In genomic region chr11:133403900-133404299, GRCh38 we compare ENCODE assay signal across 13 cellular contexts.
DNase-seq lines count a peak whose midpoint lies in the region; ATAC-seq and TF ChIP-seq lines count a peak whose summit lies in the region.
"Had no signal": no experiment of that assay in that cellular context is flagged by ENCODE, and none has a peak within 500 bp of the region (broad histone marks: within the 10 kb centered on the region; RNA-seq: fewer than 3 reads in every experiment).

No MANE protein-coding gene starts in this region.

- no peaks in the 10 kb centered on the region for H3F3A ChIP-seq in GM23338 (replicated peaks; ENCODE audit: low read depth)
- no peaks in the 10 kb centered on the region for H3F3A ChIP-seq in OCI-LY1 (ENCODE audit: insufficient read depth, low read length)

- 0 out of 2 replicates have a peak, but pooled peaks cover 6% of the 10 kb centered on the region for H3K4me1 ChIP-seq in GM23338 (ENCODE audit: insufficient read depth)
- no peaks in the 10 kb centered on the region for H3K4me1 ChIP-seq in OCI-LY1 (ENCODE audit: insufficient read depth, low read length, severe bottlenecking)
- no peaks in the 10 kb centered on the region for H3K4me1 ChIP-seq in iPS DF 6.9 (ENCODE audit: control insufficient read depth, insufficient read depth, low read length)
- H3K4me1 ChIP-seq in neuronal stem cell (ENCODE audit: control insufficient read depth in 2 of 2, insufficient read depth in 1 of 2, low read depth in 1 of 2, low read length in 2 of 2): peaks cover 0 to 3% of the 10 kb centered on the region in 2 donors
- H3K4me1 ChIP-seq: A549 had no signal

- no peak overlapping the region for H4K91ac ChIP-seq in neuronal stem cell (ENCODE audit: low read depth, low read length, poor library complexity)

- H2AFZ ChIP-seq in GM23338 (no peak overlapping the region), OCI-LY1 (ENCODE audit: low read length) (no peak overlapping the region), neuronal stem cell (ENCODE audit: low read length) (no peak overlapping the region)

- H3K14ac ChIP-seq in neuronal stem cell (ENCODE audit: low read length): no peak overlapping the region

- H3K9ac ChIP-seq in OCI-LY1 (ENCODE audit: low read length): no peak overlapping the region
- no peak overlapping the region for H3K9ac ChIP-seq in neuronal stem cell (ENCODE audit: low read depth, low read length, poor library complexity)

- no peak overlapping the region for H4K8ac ChIP-seq in neuronal stem cell (ENCODE audit: low read depth, low read length)

- no peak overlapping the region for H3K4me3 Mint-ChIP-seq in GM23338
- H3K4me3 Mint-ChIP-seq: activated naive CD8-positive, alpha-beta T cell treated with anti-CD3 and anti-CD28 coated beads, Interleukin-2, amount 50 U/mL, for 24 hours; effector memory CD8-positive, alpha-beta T cell had no signal

- H3K27ac ChIP-seq in GM23338 (ENCODE audit: low read depth) (no peak overlapping the region), OCI-LY1 (ENCODE audit: low read depth, low read length, poor library complexity, severe bottlenecking) (no peak overlapping the region), iPS DF 6.9 (ENCODE audit: low read length) (no peak overlapping the region), neuronal stem cell (replicated peaks; ENCODE audit: low read length) (no peak overlapping the region)
- H3K27ac ChIP-seq: A549 had no signal

- no peaks in the 10 kb centered on the region; the same call in 2 of the 3 replicates for H3K9me3 Mint-ChIP-seq in GM23338
- H3K9me3 Mint-ChIP-seq: activated naive CD8-positive, alpha-beta T cell treated with anti-CD3 and anti-CD28 coated beads, Interleukin-2, amount 50 U/mL, for 24 hours had no signal

- no peak overlapping the region for H3K4ac ChIP-seq in neuronal stem cell (ENCODE audit: low read length)

- H4K20me1 ChIP-seq in GM23338 (replicated peaks; ENCODE audit: insufficient read depth) (no peaks in the 10 kb centered on the region), OCI-LY1 (ENCODE audit: insufficient read depth, low read length) (no peaks in the 10 kb centered on the region)

- no peaks in the 10 kb centered on the region for H3K9me2 ChIP-seq in GM23338 (ENCODE audit: insufficient read depth)
- H3K9me2 ChIP-seq in OCI-LY1 (ENCODE audit: low read depth, low read length): no peaks in the 10 kb centered on the region

- no peak overlapping the region for H2AK5ac ChIP-seq in neuronal stem cell (ENCODE audit: low read depth, low read length)

- no peak overlapping the region for H3K4me2 ChIP-seq in GM23338
- H3K4me2 ChIP-seq in OCI-LY1 (ENCODE audit: low read length): no peak overlapping the region
- no peak overlapping the region for H3K4me2 ChIP-seq in neuronal stem cell (ENCODE audit: insufficient read depth, low read length, poor library complexity, severe bottlenecking)
- H3K4me2 ChIP-seq: A549 had no signal

- H3K4me1 Mint-ChIP-seq in GM23338: peaks cover 6% of the 10 kb centered on the region; the same call in 1 of the 3 replicates
- H3K4me1 Mint-ChIP-seq: activated naive CD8-positive, alpha-beta T cell treated with anti-CD3 and anti-CD28 coated beads, Interleukin-2, amount 50 U/mL, for 24 hours had no signal

- no peak overlapping the region for H3K18ac ChIP-seq in neuronal stem cell (ENCODE audit: low read length)

- no peak overlapping the region for H2BK120ac ChIP-seq in neuronal stem cell (ENCODE audit: low read depth, low read length)

- TF ChIP-seq CTCF in GM23338 (conservative IDR thresholded peaks at IDR 0.05; ENCODE audit: low read depth in 2 of 2) (peak; percentile 73 to 81), OCI-LY1 (IDR thresholded peaks at IDR 0.05; ENCODE audit: low read length) (peak; percentile 46)

- no CpG with 5 or more reads among the region's 6 CpGs for WGBS in iPS DF 6.9 (ENCODE audit: insufficient coverage, insufficient read length)
- no CpG with 5 or more reads among the region's 6 CpGs for WGBS in neuronal stem cell (ENCODE audit: extremely low coverage in 2 of 2, insufficient read length in 2 of 2, insufficient replicate concordance in 1 of 2), 2 donors

- H3K79me2 ChIP-seq in GM23338 (replicated peaks; ENCODE audit: insufficient read depth): no peaks in the 10 kb centered on the region
- H3K79me2 ChIP-seq in OCI-LY1 (ENCODE audit: insufficient read depth, low read length): no peaks in the 10 kb centered on the region

- no peak overlapping the region for H3K27ac Mint-ChIP-seq in GM23338
- H3K27ac Mint-ChIP-seq: activated naive CD8-positive, alpha-beta T cell treated with anti-CD3 and anti-CD28 coated beads, Interleukin-2, amount 50 U/mL, for 24 hours; effector memory CD8-positive, alpha-beta T cell had no signal

- H3K4me3 ChIP-seq in GM23338 (no peak overlapping the region), OCI-LY1 (ENCODE audit: low read depth, low read length, poor library complexity, severe bottlenecking) (no peak overlapping the region), iPS DF 6.9 (ENCODE audit: low read length) (no peak overlapping the region), neuronal stem cell (ENCODE audit: low read length in 2 of 2) (no peak overlapping the region)
- H3K4me3 ChIP-seq: A549 had no signal

- H3K9me3 ChIP-seq in OCI-LY1 (ENCODE audit: low read length): no peaks in the 10 kb centered on the region
- H3K9me3 ChIP-seq in iPS DF 6.9 (ENCODE audit: control insufficient read depth, insufficient read depth, low read length): no peaks in the 10 kb centered on the region
- no peaks in the 10 kb centered on the region for H3K9me3 ChIP-seq in neuronal stem cell (replicated peaks in 1 of 2; ENCODE audit: control insufficient read depth in 2 of 2, insufficient read depth in 1 of 2, low read depth in 1 of 2, low read length in 2 of 2)
- H3K9me3 ChIP-seq: A549 had no signal

- peaks cover 1% of the 10 kb centered on the region for H3K79me1 ChIP-seq in neuronal stem cell (ENCODE audit: low read depth, low read length)

- peak; percentile 23 for DNase-seq in NCI-H1092 treated with DMSO at 0.1 percent for 48 hours (lab: John Stamatoyannopoulos, UW)
- DNase-seq in NCI-H1092 (lab: John Stamatoyannopoulos, UW): no peak
- peak; percentile 75 for DNase-seq in GM23338 (ENCODE audit: low spot score)
- peak; percentile 20 for DNase-seq in iPS DF 6.9 (ENCODE audit: low read depth, low spot score)
- no peak for DNase-seq in NCI-H187 treated with DMSO at 0.1 percent for 48 hours (lab: John Stamatoyannopoulos, UW)
- DNase-seq in neuronal stem cell (ENCODE audit: low spot score): no peak
- DNase-seq: activated naive CD8-positive, alpha-beta T cell treated with anti-CD3 and anti-CD28 coated beads, Interleukin-2, amount 50 U/mL, for 24 hours; effector memory CD8-positive, alpha-beta T cell; NCI-H774; nucleus accumbens had no signal

- H3K36me3 Mint-ChIP-seq in GM23338 (ENCODE audit: low read depth): peaks cover 7% of the 10 kb centered on the region; the same call in 2 of the 3 replicates

- H2BK15ac ChIP-seq in neuronal stem cell (ENCODE audit: low read length): no peak overlapping the region

- H3K23ac ChIP-seq in neuronal stem cell (ENCODE audit: low read depth, low read length, poor library complexity): no peak overlapping the region

- no peaks in the 10 kb centered on the region for H3K27me3 ChIP-seq in GM23338 (ENCODE audit: insufficient read depth)
- no peaks in the 10 kb centered on the region for H3K27me3 ChIP-seq in OCI-LY1 (ENCODE audit: insufficient read depth, low read length)
- H3K27me3 ChIP-seq in iPS DF 6.9 (ENCODE audit: control insufficient read depth, insufficient read depth, low read length): no peaks in the 10 kb centered on the region
- H3K27me3 ChIP-seq in neuronal stem cell (ENCODE audit: control insufficient read depth in 3 of 3, insufficient read depth in 3 of 3, low read depth in 1 of 3, low read length in 3 of 3): no peaks in the 10 kb centered on the region

- peaks cover 5% of the 10 kb centered on the region for H3K27me3 Mint-ChIP-seq in GM23338 (ENCODE audit: insufficient read depth, low read depth, poor library complexity)
- H3K27me3 Mint-ChIP-seq: activated naive CD8-positive, alpha-beta T cell treated with anti-CD3 and anti-CD28 coated beads, Interleukin-2, amount 50 U/mL, for 24 hours; effector memory CD8-positive, alpha-beta T cell had no signal

- H3K36me3 ChIP-seq in GM23338 (ENCODE audit: insufficient read depth) (no peaks in the 10 kb centered on the region), OCI-LY1 (ENCODE audit: insufficient read depth, low read length) (no peaks in the 10 kb centered on the region), iPS DF 6.9 (ENCODE audit: control insufficient read depth, insufficient read depth, low read length) (no peaks in the 10 kb centered on the region), neuronal stem cell (replicated peaks in 1 of 2; ENCODE audit: control insufficient read depth in 2 of 2, insufficient read depth in 2 of 2, low read length in 2 of 2) (no peaks in the 10 kb centered on the region)

- H2BK12ac ChIP-seq in neuronal stem cell (ENCODE audit: low read length): no peak overlapping the region

- peak; percentile 83 for ATAC-seq in GM23338
- no peak for ATAC-seq in HG02798 (IDR thresholded peaks at IDR 0.05; ENCODE audit: poor library complexity, unreplicated experiment)
- ATAC-seq: A549; activated naive CD8-positive, alpha-beta T cell treated with anti-CD3 and anti-CD28 coated beads, Interleukin-2, amount 50 U/mL, for 24 hours; effector memory CD8-positive, alpha-beta T cell had no signal

- H2BK5ac ChIP-seq in neuronal stem cell (ENCODE audit: low read length): no peak overlapping the region

Comparison
In these comparisons a context has a peak if more than half of its experiments do, and no peak if none do; other contexts are left out.
1. DNase-seq: peak in NCI-H1092 treated with DMSO at 0.1 percent for 48 hours (single experiment), GM23338 (single experiment) and iPS DF 6.9 (single experiment); none in NCI-H1092 (single experiment), NCI-H187 treated with DMSO at 0.1 percent for 48 hours (single experiment) and neuronal stem cell (single experiment).